14 cellular contexts compared by ENCODE assay signal in the genomic region with DNA sequence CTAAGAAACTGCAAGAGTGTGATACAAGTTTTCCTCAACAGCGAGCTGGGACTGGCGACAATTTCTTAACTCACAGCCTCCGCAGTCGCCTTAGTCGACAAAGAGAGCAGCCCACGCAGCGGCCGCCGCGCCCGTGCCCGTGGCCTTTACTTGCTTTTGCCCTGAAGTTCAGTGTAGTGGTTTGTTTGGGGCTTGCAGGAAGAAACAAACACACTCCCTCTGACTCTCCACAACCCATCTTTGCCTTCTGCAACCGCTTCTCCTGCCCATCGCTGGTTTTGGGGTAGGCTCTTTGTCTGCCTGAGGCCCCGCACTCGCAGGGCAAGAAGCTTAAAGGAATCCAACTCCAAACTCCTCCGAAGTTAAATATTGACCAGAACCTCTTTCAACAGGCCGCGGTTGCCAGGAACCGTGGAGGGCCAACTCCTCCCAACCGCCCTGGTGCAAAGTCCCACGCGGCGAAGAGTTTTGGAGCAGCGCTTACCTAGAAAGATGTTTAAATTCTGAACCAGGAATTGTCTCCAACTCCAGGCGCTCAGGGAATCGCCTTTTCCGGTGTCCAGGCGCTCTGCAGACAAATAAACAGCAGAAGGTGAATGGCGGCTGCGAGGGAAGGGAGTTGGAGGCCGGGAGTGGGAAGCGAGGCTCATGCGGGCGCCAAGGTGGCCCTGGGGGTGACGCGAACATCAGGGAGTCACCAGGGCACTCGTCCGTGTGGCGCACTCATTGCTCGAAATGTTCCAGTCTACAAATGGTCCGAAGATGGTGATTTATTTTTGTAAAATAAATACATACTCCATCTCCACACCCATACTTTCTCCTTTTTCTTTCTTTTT. TPM values are rescaled to one million over a fixed set of nuclear protein-coding genes. Genes with fewer than 3 reads are reported as not detected.
A peak's percentile ranks its signal among the peaks of the same experiment; 100 is the strongest.
DNase-seq lines count a peak whose midpoint lies in the region; TF ChIP-seq lines count a peak whose summit lies in the region.
"Had no signal": no experiment of that assay in that cellular context is flagged by ENCODE, and none has a peak within 500 bp of the region (broad histone marks: within the 10 kb centered on the region; RNA-seq: fewer than 3 reads in every experiment).

No MANE protein-coding gene starts in this region.

- no peaks in the 10 kb centered on the region for H3K9me2 ChIP-seq in PC-9 (ENCODE audit: insufficient read depth)

- H3K36me3 Mint-ChIP-seq in nephron progenitor cell (ENCODE audit: low read depth), result peaks cover 58% of the 10 kb centered on the region
- H3K36me3 Mint-ChIP-seq: activated naive CD4-positive, alpha-beta T cell treated with anti-CD3 and anti-CD28 coated beads, Interleukin-2, amount 10 ng/mL, durations not matched to agents 7 days and 5 days had no signal

- H3K36me3 ChIP-seq in SJCRH30 (no peaks in the 10 kb centered on the region), PC-9 (ENCODE audit: low read depth) (peaks cover 22% of the 10 kb centered on the region)
- H3K36me3 ChIP-seq: neutrophil had no signal

- intact Hi-C loops in PC-9 (cut with micrococcal nuclease; ENCODE audit: unreplicated experiment), result no loop called here

- no peak overlapping the region for H3K4me3 ChIP-seq in SJCRH30
- H3K4me3 ChIP-seq in fibroblast of mammary gland (ENCODE audit: control insufficient read depth, low read depth, low read length), result peak overlapping the region; percentile 5
- no peak overlapping the region for H3K4me3 ChIP-seq in PC-9
- H3K4me3 ChIP-seq: dorsolateral prefrontal cortex had no signal

- no peak for TF ChIP-seq POLR2A in erythroblast (IDR thresholded peaks at IDR 0.05; ENCODE audit: low read length)

- peak overlapping the region; percentile 100 for H3K27ac Mint-ChIP-seq in nephron progenitor cell
- H3K27ac Mint-ChIP-seq: activated naive CD4-positive, alpha-beta T cell treated with anti-CD3 and anti-CD28 coated beads, Interleukin-2, amount 10 ng/mL, durations not matched to agents 7 days and 5 days had no signal

- DNase-seq in ACHN (peak; percentile 94), SJCRH30 (no peak), fibroblast of mammary gland (ENCODE audit: low read depth) (no peak), nephron progenitor cell (peak; percentile 48), inferior parietal cortex (ENCODE audit: extremely low spot score) (no peak), PC-9 (no peak), H4 (ENCODE audit: low spot score) (no peak), erythroblast (lab: John Stamatoyannopoulos, UW) (no peak)
- DNase-seq: activated CD4-positive, alpha-beta T cell treated with anti-CD3 and anti-CD28 coated beads for 48 hours; activated naive CD4-positive, alpha-beta T cell treated with anti-CD3 and anti-CD28 coated beads, Interleukin-2, amount 10 ng/mL, durations not matched to agents 7 days and 5 days; dorsolateral prefrontal cortex; EL; stimulated activated CD4-positive, alpha-beta T cell treated with anti-CD3 and anti-CD28 coated beads, Interleukin-4, amount 100 ng/mL, for 24 hours had no signal

- H3K9me3 ChIP-seq in SJCRH30 (replicated peaks), result no peaks in the 10 kb centered on the region
- H3K9me3 ChIP-seq in PC-9 (ENCODE audit: insufficient read depth, low read depth), result no peaks in the 10 kb centered on the region
- H3K9me3 ChIP-seq: neutrophil had no signal

- BruUV-seq in PC-9 (replicated peaks; lab: Mats Ljungman, UMichigan), result no TSS peak

- TF ChIP-seq CTCF in fibroblast of mammary gland (conservative IDR thresholded peaks at IDR 0.05; ENCODE audit: control insufficient read depth, insufficient read depth, low read depth, low read length) (no peak), nephron progenitor cell (IDR thresholded peaks at IDR 0.05) (no peak), PC-9 (conservative IDR thresholded peaks at IDR 0.05) (no peak)

- POLR2A ChIA-PET in PC-9 (lab: Charles Lee; ENCODE audit: unreplicated experiment), result interaction anchor here (0.5 to 0.7 kb wide), 3 partner anchors 22 to 265 kb away, joined by 4 to 8 read pairs (median 6); no protein-coding TSS in a partner anchor

- H3F3A ChIP-seq in PC-9 (ENCODE audit: insufficient read depth, low read depth), result peaks cover 34% of the 10 kb centered on the region

- H3K27me3 ChIP-seq in SJCRH30 (no peaks in the 10 kb centered on the region), PC-9 (ENCODE audit: insufficient read depth, low read depth) (no peaks in the 10 kb centered on the region)

- no peak overlapping the region for H2AFZ ChIP-seq in PC-9

- H4K20me1 ChIP-seq in PC-9 (ENCODE audit: insufficient read depth), result no peaks in the 10 kb centered on the region

- in situ Hi-C loops in ACHN (cut with HindIII; ENCODE audit: low pct_ligation_motif_present, low pct_unique_long_range_greater_than_20kb, low sequenced_read_pairs), result loop anchor here (10.0 kb wide), 1 partner anchor 267 kb away; no protein-coding TSS in a partner anchor

- CTCF ChIA-PET in PC-9 (lab: Charles Lee), result interaction anchor here (0.6 kb wide), 1 partner anchor 386 kb away, joined by 4 read pairs; no protein-coding TSS in a partner anchor

- H3K4me3 Mint-ChIP-seq in nephron progenitor cell, result peak overlapping the region; percentile 98
- H3K4me3 Mint-ChIP-seq: activated naive CD4-positive, alpha-beta T cell treated with anti-CD3 and anti-CD28 coated beads, Interleukin-2, amount 10 ng/mL, durations not matched to agents 7 days and 5 days had no signal

- peaks cover 95% of the 10 kb centered on the region for H3K4me1 Mint-ChIP-seq in nephron progenitor cell
- H3K4me1 Mint-ChIP-seq: activated naive CD4-positive, alpha-beta T cell treated with anti-CD3 and anti-CD28 coated beads, Interleukin-2, amount 10 ng/mL, durations not matched to agents 7 days and 5 days had no signal

- H3K4me1 ChIP-seq in SJCRH30 (0 out of 2 replicates have a peak, but pooled peaks cover under 1% of the 10 kb centered on the region), PC-9 (replicated peaks; ENCODE audit: insufficient read depth) (peaks cover 10% of the 10 kb centered on the region)

- H3K79me2 ChIP-seq in PC-9 (ENCODE audit: low read depth), result peaks cover 17% of the 10 kb centered on the region

- no peaks in the 10 kb centered on the region for H3K27me3 Mint-ChIP-seq in nephron progenitor cell (ENCODE audit: low read depth, poor library complexity)

- H3K9me3 Mint-ChIP-seq in nephron progenitor cell, result no peaks in the 10 kb centered on the region
- H3K9me3 Mint-ChIP-seq: activated naive CD4-positive, alpha-beta T cell treated with anti-CD3 and anti-CD28 coated beads, Interleukin-2, amount 10 ng/mL, durations not matched to agents 7 days and 5 days had no signal

- H3K27ac ChIP-seq in SJCRH30 (peak overlapping the region; percentile 6; the same call in 1 of the 2 replicates), PC-9 (no peak overlapping the region)
- H3K27ac ChIP-seq: dorsolateral prefrontal cortex had no signal

- no peak overlapping the region for H3K4me2 ChIP-seq in PC-9

RNA-seq across cellular contexts. Expression of a gene that starts 8.3 kb away (rescaled TPM):
- 5.3 and 5.6 TPM in 2 replicates for total RNA-seq in SJCRH30 (2014; rRNA removed; shearing (Covaris generic))
- total RNA-seq in PC-9 (2021), result not detected in 2 replicates
- total RNA-seq in H4 (2014; rRNA removed; shearing (Covaris generic)), result 0.88 and 1.2 TPM in 2 replicates

RNA-seq across cellular contexts. Expression of a gene that starts 19.8 kb away (rescaled TPM):
- 2.8 and 4.2 TPM in 2 replicates for total RNA-seq in SJCRH30 (2014; rRNA removed; shearing (Covaris generic))
- 6.1 and 6.5 TPM in 2 replicates for total RNA-seq in PC-9 (2021)
- 1.2 TPM in 1 of 2 replicates, not detected in the other for total RNA-seq in H4 (2014; rRNA removed; shearing (Covaris generic))
- total RNA-seq: dorsolateral prefrontal cortex had no signal

RNA-seq across cellular contexts. Expression of a gene that starts 21.2 kb away (rescaled TPM):
- total RNA-seq in SJCRH30 (2014; rRNA removed; shearing (Covaris generic)), result 10.4 and 11.9 TPM in 2 replicates
- 0.63 and 1.0 TPM in 2 replicates for total RNA-seq in PC-9 (2021)
- 3.6 and 8.0 TPM in 2 replicates for total RNA-seq in H4 (2014; rRNA removed; shearing (Covaris generic))

RNA-seq across cellular contexts. Expression of a gene that starts 25.3 kb away (rescaled TPM):
- 3.8 and 4.6 TPM in 2 replicates for total RNA-seq in SJCRH30 (2014; rRNA removed; shearing (Covaris generic))
- 0.65 and 1.2 TPM in 2 replicates for total RNA-seq in PC-9 (2021)
- total RNA-seq in H4 (2014; rRNA removed; shearing (Covaris generic)), result 0.64 and 0.70 TPM in 2 replicates
- total RNA-seq: dorsolateral prefrontal cortex had no signal

RNA-seq across cellular contexts. Expression of a gene that starts 26.5 kb away (rescaled TPM):
- 6.8 and 7.3 TPM in 2 replicates for total RNA-seq in SJCRH30 (2014; rRNA removed; shearing (Covaris generic))
- total RNA-seq in PC-9 (2021), result 2.0 and 2.2 TPM in 2 replicates
- total RNA-seq in H4 (2014; rRNA removed; shearing (Covaris generic)), result 1.2 and 3.0 TPM in 2 replicates

Comparison
In these comparisons a context has a peak if more than half of its experiments do, and no peak if none do; other contexts are left out.
1. DNase-seq: peak in ACHN (single experiment) and nephron progenitor cell (single experiment); none in SJCRH30 (0 of 2), fibroblast of mammary gland (single experiment), inferior parietal cortex (single experiment), PC-9 (0 of 2), H4 (single experiment) and erythroblast (0 of 2).